8 cellular contexts compared by ENCODE assay signal in the genomic region with DNA sequence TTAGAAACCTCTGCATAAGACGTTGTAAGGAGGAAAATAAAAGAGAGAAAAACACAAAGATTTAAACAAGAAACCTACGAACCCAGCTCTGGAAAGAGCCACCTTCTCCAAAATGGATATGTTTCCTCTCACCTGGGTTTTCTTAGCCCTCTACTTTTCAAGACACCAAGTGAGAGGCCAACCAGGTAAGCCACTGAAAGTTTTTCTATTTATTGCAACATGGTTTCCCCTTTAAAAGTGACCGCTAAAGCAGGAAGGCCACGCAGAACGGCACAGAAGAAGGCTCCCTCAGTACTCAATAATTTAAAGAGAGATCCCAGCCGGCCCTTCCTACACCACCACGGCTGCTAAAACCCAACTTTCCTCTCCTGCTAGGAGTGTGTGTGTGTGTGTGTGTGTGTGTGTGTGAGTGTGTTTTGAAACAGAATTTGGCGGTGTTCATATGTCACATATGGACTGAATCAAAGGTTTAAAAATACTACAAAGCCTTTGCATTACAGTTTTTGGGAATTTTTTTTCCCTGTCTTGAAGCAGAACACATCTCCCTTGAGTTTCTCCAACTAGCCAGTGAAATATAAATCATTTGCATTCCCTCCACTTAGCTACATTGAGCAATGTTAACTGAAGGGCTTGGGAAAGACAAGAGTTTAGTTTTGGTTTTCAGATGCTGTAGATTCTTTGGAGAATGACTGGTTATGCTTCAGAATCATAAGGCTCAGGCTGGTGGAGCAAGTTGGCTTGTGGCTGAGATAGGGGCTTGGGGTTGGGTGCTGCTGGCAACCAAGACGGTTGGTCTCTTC. TPM values are rescaled to one million over a fixed set of nuclear protein-coding genes. Genes with fewer than 3 reads are reported as not detected.
A peak's percentile ranks its signal among the peaks of the same experiment; 100 is the strongest.
DNase-seq lines count a peak whose midpoint lies in the region; ATAC-seq, FAIRE-seq and TF ChIP-seq lines count a peak whose summit lies in the region.

No MANE protein-coding gene starts in this region.

- ATAC-seq in left cardiac atrium (no peak), lower lobe of right lung (peak in 1 of 2 donors; percentile 7), HG02798 (IDR thresholded peaks at IDR 0.05; ENCODE audit: poor library complexity, unreplicated experiment) (no peak)

- TF ChIP-seq POLR2A in vagina (IDR thresholded peaks at IDR 0.05) = no peak

- H3K9me3 ChIP-seq in left ventricle myocardium inferior (replicated peaks) (no peaks in the 10 kb centered on the region), lower lobe of right lung (no peaks in the 10 kb centered on the region), vagina (no peaks in the 10 kb centered on the region)

- H3K27me3 ChIP-seq in left ventricle myocardium inferior (ENCODE audit: low read depth) = peaks cover 80% of the 10 kb centered on the region
- peaks cover 11% of the 10 kb centered on the region for H3K27me3 ChIP-seq in lower lobe of right lung (ENCODE audit: low read depth)
- H3K27me3 ChIP-seq in vagina = no peaks in the 10 kb centered on the region

- no peak for TF ChIP-seq CTCF in left ventricle myocardium inferior (IDR thresholded peaks at IDR 0.05; ENCODE audit: borderline replicate concordance)
- no peak for TF ChIP-seq CTCF in astrocyte of the spinal cord (IDR thresholded peaks at IDR 0.05; ENCODE audit: low read depth, low read length)
- no peak for TF ChIP-seq CTCF in lower lobe of right lung (IDR thresholded peaks at IDR 0.05)
- no peak for TF ChIP-seq CTCF in vagina (IDR thresholded peaks at IDR 0.05)

- peaks cover 72% of the 10 kb centered on the region for H3K4me1 ChIP-seq in left ventricle myocardium inferior
- peaks cover 46% of the 10 kb centered on the region for H3K4me1 ChIP-seq in lower lobe of right lung
- peaks cover 57% of the 10 kb centered on the region for H3K4me1 ChIP-seq in vagina

- in situ Hi-C loops in astrocyte of the spinal cord (cut with HindIII; ENCODE audit: low sequenced_read_pairs) = no loop called here

- FAIRE-seq in frontal cortex (lab: Jason Lieb, UNC) = no peak

- intact Hi-C loops in left ventricle myocardium inferior (cut with micrococcal nuclease) (no loop called here), left cardiac atrium (cut with DNase I) (loop anchor here in 1 of 2 donors (10.0 kb wide), 1 partner anchor 1419 kb away; no protein-coding TSS in a partner anchor), lower lobe of right lung (cut with DNase I) (no loop called here), vagina (cut with DNase I) (loop anchor here (5.0 to 10.0 kb wide), 2 partner anchors 79 to 1359 kb away; no protein-coding TSS in a partner anchor)

- peak overlapping the region; percentile 79 for H3K4me3 ChIP-seq in left ventricle myocardium inferior
- peak overlapping the region; percentile 77 for H3K4me3 ChIP-seq in astrocyte of the spinal cord (ENCODE audit: low read depth, low read length)
- peak overlapping the region; percentile 79 for H3K4me3 ChIP-seq in lower lobe of right lung
- H3K4me3 ChIP-seq in vagina = peak overlapping the region; percentile 67 to 73

- H3K27ac ChIP-seq in left ventricle myocardium inferior (replicated peaks) (peak overlapping the region; percentile 84), lower lobe of right lung (peak overlapping the region; percentile 80), vagina (peak overlapping the region; percentile 89)

- H3K36me3 ChIP-seq in left ventricle myocardium inferior (no peaks in the 10 kb centered on the region), lower lobe of right lung (no peaks in the 10 kb centered on the region), vagina (no peaks in the 10 kb centered on the region)

- DNase-seq in left ventricle myocardium inferior (no peak), left cardiac atrium (no peak), astrocyte of the spinal cord (ENCODE audit: low read depth, low spot score) (peak; percentile 59), lower lobe of right lung (no peak), vagina (ENCODE audit: extremely low spot score in 2 of 2) (no peak), NCI-H187 (lab: John Stamatoyannopoulos, UW) (no peak), frontal cortex (ENCODE audit: low spot score in 2 of 2) (no peak)

RNA-seq across cellular contexts. Expression of a gene that starts 1.1 kb away (rescaled TPM):
- total RNA-seq in left ventricle myocardium inferior (7.6 TPM), left cardiac atrium (10 to 100 TPM; 16.3 to 16.6 TPM), lower lobe of right lung (67.5 TPM), vagina (65.6 TPM), frontal cortex (26.1 TPM)
